In the genomic region with DNA sequence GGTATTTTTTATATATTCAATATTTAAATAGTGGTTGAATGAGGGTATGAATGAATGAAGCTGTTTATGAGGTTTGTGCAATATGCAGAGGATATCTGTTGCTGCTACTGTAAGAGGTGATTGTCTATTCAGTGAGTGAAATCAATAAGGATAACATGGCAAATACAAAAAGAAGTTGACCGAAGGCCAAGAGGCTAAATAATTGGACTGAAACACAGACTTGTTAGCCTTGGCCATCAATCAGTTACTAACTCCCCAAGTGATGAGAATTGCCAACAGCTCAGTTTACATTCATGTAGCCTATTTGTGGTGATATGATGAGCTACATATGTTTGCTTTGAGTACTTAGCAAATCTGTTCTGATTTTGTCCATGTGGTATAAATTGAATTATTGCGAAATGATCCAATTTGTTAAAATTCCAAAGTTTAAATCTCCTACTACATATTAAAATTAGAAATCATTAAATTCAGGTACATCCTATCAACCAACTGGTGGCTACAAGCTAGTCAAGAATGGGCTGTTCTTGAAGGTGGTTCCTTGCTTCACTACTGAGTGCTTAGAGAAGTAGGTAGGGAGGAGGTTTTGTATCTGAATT, we compare ENCODE assay signal across 1 cellular context.
TF ChIP-seq lines count a peak whose summit lies in the region.

No MANE protein-coding gene starts in this region.

TF ChIP-seq in IMR-90, 13 proteins besides CTCF, POLR2A, EP300 and RAD21 (continued from another document):
- TF ChIP-seq, protein P1, sequence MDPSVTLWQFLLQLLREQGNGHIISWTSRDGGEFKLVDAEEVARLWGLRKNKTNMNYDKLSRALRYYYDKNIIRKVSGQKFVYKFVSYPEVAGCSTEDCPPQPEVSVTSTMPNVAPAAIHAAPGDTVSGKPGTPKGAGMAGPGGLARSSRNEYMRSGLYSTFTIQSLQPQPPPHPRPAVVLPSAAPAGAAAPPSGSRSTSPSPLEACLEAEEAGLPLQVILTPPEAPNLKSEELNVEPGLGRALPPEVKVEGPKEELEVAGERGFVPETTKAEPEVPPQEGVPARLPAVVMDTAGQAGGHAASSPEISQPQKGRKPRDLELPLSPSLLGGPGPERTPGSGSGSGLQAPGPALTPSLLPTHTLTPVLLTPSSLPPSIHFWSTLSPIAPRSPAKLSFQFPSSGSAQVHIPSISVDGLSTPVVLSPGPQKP (IDR thresholded peaks at IDR 0.05; ENCODE audit: borderline replicate concordance, low read depth, low read length) = no peak
- TF ChIP-seq, protein P2, sequence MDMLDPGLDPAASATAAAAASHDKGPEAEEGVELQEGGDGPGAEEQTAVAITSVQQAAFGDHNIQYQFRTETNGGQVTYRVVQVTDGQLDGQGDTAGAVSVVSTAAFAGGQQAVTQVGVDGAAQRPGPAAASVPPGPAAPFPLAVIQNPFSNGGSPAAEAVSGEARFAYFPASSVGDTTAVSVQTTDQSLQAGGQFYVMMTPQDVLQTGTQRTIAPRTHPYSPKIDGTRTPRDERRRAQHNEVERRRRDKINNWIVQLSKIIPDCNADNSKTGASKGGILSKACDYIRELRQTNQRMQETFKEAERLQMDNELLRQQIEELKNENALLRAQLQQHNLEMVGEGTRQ (IDR thresholded peaks at IDR 0.05; ENCODE audit: low read depth, low read length) = no peak
- peak; percentile 63 for TF ChIP-seq CEBPB (IDR thresholded peaks at IDR 0.05; ENCODE audit: low read depth, low read length)
